In genomic region chr5:53008751-53009150, GRCh38 we compare ENCODE assay signal across 9 cellular contexts. TPM values are rescaled to one million over a fixed set of nuclear protein-coding genes. Genes with fewer than 3 reads are reported as not detected.
DNase-seq lines count a peak whose midpoint lies in the region; ATAC-seq and TF ChIP-seq lines count a peak whose summit lies in the region.
"Had no signal": no experiment of that assay in that cellular context is flagged by ENCODE, and none has a peak within 500 bp of the region (broad histone marks: within the 10 kb centered on the region; RNA-seq: fewer than 3 reads in every experiment).

No MANE protein-coding gene starts in this region.

- intact Hi-C loops in heart right ventricle (cut with DNase I): no loop called here
- intact Hi-C loops in uterus (cut with DNase I; ENCODE audit: low total_unique reads): no loop called here

- H3K27ac ChIP-seq in heart right ventricle (no peak overlapping the region), uterus (no peak overlapping the region)
- H3K27ac ChIP-seq: adrenal gland had no signal

- peak; percentile 95 for ATAC-seq in GM21367 (IDR thresholded peaks at IDR 0.05; ENCODE audit: unreplicated experiment)
- ATAC-seq in HG03460 (IDR thresholded peaks at IDR 0.05; ENCODE audit: unreplicated experiment): peak; percentile 80
- ATAC-seq in activated naive CD8-positive, alpha-beta T cell treated with anti-CD3 and anti-CD28 coated beads, Interleukin-2, amount 10 ng/mL, durations not matched to agents 7 days and 5 days (ENCODE audit: low read depth): peak; percentile 11
- ATAC-seq in heart right ventricle: no peak

- H3K36me3 ChIP-seq in heart right ventricle (no peaks in the 10 kb centered on the region), uterus (no peaks in the 10 kb centered on the region)
- H3K36me3 ChIP-seq: adrenal gland had no signal

- no peak overlapping the region for H3K27ac Mint-ChIP-seq in activated naive CD8-positive, alpha-beta T cell treated with anti-CD3 and anti-CD28 coated beads, Interleukin-2, amount 10 ng/mL, durations not matched to agents 7 days and 5 days

- TF ChIP-seq CTCF in heart right ventricle (IDR thresholded peaks at IDR 0.05): no peak
- TF ChIP-seq CTCF in uterus (IDR thresholded peaks at IDR 0.05): no peak

- POLR2A ChIA-PET in activated naive CD8-positive, alpha-beta T cell treated with anti-CD3 and anti-CD28 coated beads, Interleukin-2, amount 10 ng/mL, durations not matched to agents 7 days and 5 days (lab: Charles Lee): no interaction called here

- H3K9me3 Mint-ChIP-seq in activated naive CD8-positive, alpha-beta T cell treated with anti-CD3 and anti-CD28 coated beads, Interleukin-2, amount 10 ng/mL, durations not matched to agents 7 days and 5 days: peaks cover 3% of the 10 kb centered on the region

- no peaks in the 10 kb centered on the region for H3K27me3 ChIP-seq in heart right ventricle
- no peaks in the 10 kb centered on the region for H3K27me3 ChIP-seq in uterus
- H3K27me3 ChIP-seq: adrenal gland had no signal

- H3K36me3 Mint-ChIP-seq in activated naive CD8-positive, alpha-beta T cell treated with anti-CD3 and anti-CD28 coated beads, Interleukin-2, amount 10 ng/mL, durations not matched to agents 7 days and 5 days: peaks cover 17% of the 10 kb centered on the region

- 64 to 70% methylated on average over 1 of the region's 1 CpG for WGBS in heart right ventricle, 2 donors

- no peak overlapping the region for H3K4me3 Mint-ChIP-seq in activated naive CD8-positive, alpha-beta T cell treated with anti-CD3 and anti-CD28 coated beads, Interleukin-2, amount 10 ng/mL, durations not matched to agents 7 days and 5 days

- H3K27me3 Mint-ChIP-seq in activated naive CD8-positive, alpha-beta T cell treated with anti-CD3 and anti-CD28 coated beads, Interleukin-2, amount 10 ng/mL, durations not matched to agents 7 days and 5 days: peaks cover 4% of the 10 kb centered on the region

- peaks cover 54% of the 10 kb centered on the region for H3K4me1 Mint-ChIP-seq in activated naive CD8-positive, alpha-beta T cell treated with anti-CD3 and anti-CD28 coated beads, Interleukin-2, amount 10 ng/mL, durations not matched to agents 7 days and 5 days

- TF ChIP-seq POLR2A in uterus (IDR thresholded peaks at IDR 0.05): no peak

- H3K9me3 ChIP-seq in heart right ventricle (peaks cover 0 to 7% (median 0%) of the 10 kb centered on the region in 11 donors), uterus (no peaks in the 10 kb centered on the region)
- H3K9me3 ChIP-seq: adrenal gland had no signal

- DNase-seq in EL (peak; percentile 77), heart right ventricle (no peak), NCI-H2081 treated with DMSO at 0.1 percent for 48 hours (lab: John Stamatoyannopoulos, UW) (no peak), OCI-M2 (lab: John Stamatoyannopoulos, UW; ENCODE audit: unreplicated experiment) (no peak), uterus (no peak)
- DNase-seq in activated naive CD8-positive, alpha-beta T cell treated with anti-CD3 and anti-CD28 coated beads, Interleukin-2, amount 10 ng/mL, durations not matched to agents 7 days and 5 days: no peak

- H3K4me3 ChIP-seq in heart right ventricle: no peak overlapping the region
- H3K4me3 ChIP-seq in uterus: no peak overlapping the region
- H3K4me3 ChIP-seq: adrenal gland had no signal

- peaks cover 0 to 20% (median 0%) of the 10 kb centered on the region in 9 donors for H3K4me1 ChIP-seq in heart right ventricle
- no peaks in the 10 kb centered on the region for H3K4me1 ChIP-seq in uterus

RNA-seq across cellular contexts. Expression of gene ITGA2, which starts 19.6 kb away (rescaled TPM):
- 1 to 10 TPM; 2.0 to 2.5 TPM for total RNA-seq in activated naive CD8-positive, alpha-beta T cell treated with anti-CD3 and anti-CD28 coated beads, Interleukin-2, amount 10 ng/mL, durations not matched to agents 7 days and 5 days
- total RNA-seq in heart right ventricle (1 to 10 TPM in 4 of 10 donors, under 1 TPM in 6; 0.30 to 9.4 (median 0.92) TPM), uterus (10 to 100 TPM in 1 of 4 donors, 1 to 10 TPM in 3; 1.3 to 22.4 (median 4.5) TPM)
- polyA plus RNA-seq in heart right ventricle: 1 to 10 TPM in 1 of 2 donors, under 1 TPM in 1; 0.22 to 1.3 TPM

Comparison
In these comparisons a context has a peak if more than half of its experiments do, and no peak if none do; other contexts are left out.
1. ATAC-seq: peak in GM21367 (single experiment), HG03460 (single experiment) and activated naive CD8-positive, alpha-beta T cell treated with anti-CD3 and anti-CD28 coated beads, Interleukin-2, amount 10 ng/mL, durations not matched to agents 7 days and 5 days (single experiment); none in heart right ventricle (0 of 8).